In the genomic region with DNA sequence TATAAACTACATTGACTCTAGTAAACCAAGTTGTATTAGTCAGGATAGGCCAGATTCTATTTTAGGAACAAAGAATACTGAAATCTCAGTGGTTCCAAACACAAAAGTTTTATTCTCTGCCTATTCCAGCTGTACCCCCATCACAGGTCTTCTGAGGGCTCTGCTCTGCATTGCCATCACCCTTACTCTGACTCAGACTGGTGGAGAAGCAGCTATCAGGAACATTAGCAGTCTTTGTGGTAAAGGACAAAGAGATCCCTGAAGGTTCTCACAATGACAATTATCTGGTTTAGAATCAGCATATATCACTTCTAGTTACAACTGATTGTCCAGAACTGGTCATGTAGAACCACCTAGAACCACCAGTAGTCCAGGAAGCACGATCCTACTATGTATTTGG, we compare ENCODE assay signal across 31 cellular contexts.
"Had no signal": no experiment of that assay in that cellular context is flagged by ENCODE, and none has a peak within 500 bp of the region (broad histone marks: within the 10 kb centered on the region; RNA-seq: fewer than 3 reads in every experiment).

No MANE protein-coding gene starts in this region.

- H3K4me3 ChIP-seq: cardiac muscle cell, MG63, Peyer's patch, SK-N-MC had no signal

- H3K27ac ChIP-seq: cardiac muscle cell, Peyer's patch, SK-N-MC had no signal

- H3K4me1 ChIP-seq: Peyer's patch had no signal

- H3K36me3 ChIP-seq: cardiac muscle cell, MG63, Peyer's patch had no signal

- H3K9me3 ChIP-seq: MG63, Peyer's patch had no signal

- ATAC-seq: activated CD4-positive, CD25-positive, alpha-beta regulatory T cell treated with anti-CD3 and anti-CD28 coated beads, Interleukin-2, amount 50 U/mL, for 24 hours; activated CD8-positive, alpha-beta memory T cell treated with anti-CD3 and anti-CD28 coated beads, Interleukin-2, amount 10 ng/mL, durations not matched to agents 7 days and 5 days; PC-3; WTC11 had no signal

- DNase-seq: activated CD4-positive, alpha-beta memory T cell treated with anti-CD3 and anti-CD28 coated beads, Interleukin-2, amount 10 ng/mL, durations not matched to agents 7 days and 5 days; activated CD4-positive, alpha-beta T cell treated with anti-CD3 and anti-CD28 coated beads for 4 hours; activated CD8-positive, alpha-beta memory T cell treated with anti-CD3 and anti-CD28 coated beads for 24 hours; activated CD8-positive, alpha-beta memory T cell treated with anti-CD3 and anti-CD28 coated beads, Interleukin-2, amount 10 ng/mL, durations not matched to agents 7 days and 5 days; activated CD8-positive, alpha-beta memory T cell treated with anti-CD3 and anti-CD28 coated beads, Interleukin-2, amount 50 U/mL, for 48 hours; activated effector memory CD4-positive, alpha-beta T cell treated with anti-CD3 and anti-CD28 coated beads, Interleukin-2, amount 50 U/mL, for 16 hours; activated naive CD4-positive, alpha-beta T cell; activated naive CD4-positive, alpha-beta T cell treated with anti-CD3 and anti-CD28 coated beads, Interleukin-2, amount 50 U/mL, for 16 hours; activated naive CD8-positive, alpha-beta T cell treated with anti-CD3 and anti-CD28 coated beads for 36 hours; activated T-cell treated with anti-CD3 and anti-CD28 coated beads, Interleukin-2, amount 50 U/mL, for 48 hours; amniotic stem cell; aorta; Kasumi-1; MG63; NCI-H1048; NCI-H1105 treated with DMSO at 0.1 percent for 48 hours; NCI-H1436; NCI-H1694; NCI-H1930; NCI-H2081 treated with DMSO at 0.1 percent for 48 hours; NCI-H345; NCI-H524 treated with DMSO at 0.1 percent for 48 hours; NK-92 treated with Interleukin-12 subunit alpha and Interleukin-12 subunit beta, amount 100 ng/mL, for 24 hours; PC-3; Peyer's patch; RPMI8226; SIG-M5 had no signal

- H3K27me3 ChIP-seq: cardiac muscle cell, MG63, Peyer's patch had no signal
